16 cellular contexts compared by ENCODE assay signal in genomic region chr3:97889814-97890213, GRCh38.
"Had no signal": no experiment of that assay in that cellular context is flagged by ENCODE, and none has a peak within 500 bp of the region (broad histone marks: within the 10 kb centered on the region; RNA-seq: fewer than 3 reads in every experiment).

No MANE protein-coding gene starts in this region.

- H3K27me3 ChIP-seq: dorsolateral prefrontal cortex, esophagus squamous epithelium, ovary, stomach, transverse colon had no signal

- H3K4me1 Mint-ChIP-seq: naive thymus-derived CD4-positive, alpha-beta T cell had no signal

- H3K4me1 ChIP-seq: stomach, transverse colon had no signal

- H3K9me3 Mint-ChIP-seq: naive thymus-derived CD4-positive, alpha-beta T cell had no signal

- H3K27ac Mint-ChIP-seq: naive thymus-derived CD4-positive, alpha-beta T cell had no signal

- H3K27me3 Mint-ChIP-seq: naive thymus-derived CD4-positive, alpha-beta T cell had no signal

- ATAC-seq: naive thymus-derived CD4-positive, alpha-beta T cell; right cardiac atrium had no signal

- DNase-seq: cortex of kidney; dorsolateral prefrontal cortex; effector CD8-positive, alpha-beta T cell; esophagus squamous epithelium; foreskin fibroblast; naive thymus-derived CD4-positive, alpha-beta T cell; nucleus accumbens; ovary; right cardiac atrium; small intestine; stimulated activated CD4-positive, alpha-beta T cell treated with anti-CD3 and anti-CD28 coated beads, Interleukin-12 subunit alpha, Interleukin-12 subunit beta, amount 100 ng/mL, for 4 hours; stimulated activated naive CD4-positive, alpha-beta T cell; stomach; substantia nigra; transverse colon had no signal

- H3K27ac ChIP-seq: dorsolateral prefrontal cortex, esophagus squamous epithelium, ovary, stomach, thoracic aorta, transverse colon had no signal

- H3K4me3 Mint-ChIP-seq: naive thymus-derived CD4-positive, alpha-beta T cell had no signal

- H3K9me3 ChIP-seq: esophagus squamous epithelium, ovary, stomach, thoracic aorta, transverse colon had no signal
